12 cellular contexts compared by ENCODE assay signal in the genomic region with DNA sequence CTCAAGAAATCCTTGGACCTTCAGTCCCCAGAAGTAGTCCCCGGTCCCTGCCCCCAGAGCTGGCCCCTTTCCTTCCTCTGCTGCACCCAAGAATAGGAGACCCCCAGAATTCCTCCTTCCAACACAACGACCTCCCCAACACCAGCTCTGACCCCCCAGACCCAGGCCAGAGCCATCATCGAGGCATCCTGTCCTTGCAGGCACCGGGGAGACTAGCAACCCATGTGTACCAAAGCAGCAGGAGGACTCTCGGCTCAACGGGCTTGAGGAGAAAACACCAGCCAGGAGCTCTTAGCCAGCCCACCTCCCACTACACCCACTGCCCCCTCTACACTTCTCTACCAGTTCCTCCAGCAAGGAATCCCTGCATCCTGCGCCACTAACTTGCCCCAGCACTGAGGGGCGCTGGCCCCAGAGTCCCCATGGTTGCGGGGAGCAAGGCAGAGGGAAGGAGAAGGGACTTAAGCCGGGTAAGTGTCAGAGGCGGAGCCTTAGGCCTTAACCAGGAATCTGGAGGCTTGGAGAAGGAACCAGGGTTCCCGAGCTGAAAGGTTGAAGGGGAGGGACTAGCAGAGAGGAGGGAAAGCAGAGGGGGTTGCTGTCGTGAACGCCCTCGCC. TPM values are rescaled to one million over a fixed set of nuclear protein-coding genes. Genes with fewer than 3 reads are reported as not detected.
DNase-seq lines count a peak whose midpoint lies in the region; ATAC-seq, FAIRE-seq and TF ChIP-seq lines count a peak whose summit lies in the region.
"Had no signal": no experiment of that assay in that cellular context is flagged by ENCODE, and none has a peak within 500 bp of the region (broad histone marks: within the 10 kb centered on the region; RNA-seq: fewer than 3 reads in every experiment).

No MANE protein-coding gene starts in this region.

- no peak for TF ChIP-seq CTCF in H9 (conservative IDR thresholded peaks at IDR 0.05)
- TF ChIP-seq CTCF in adrenal gland (IDR thresholded peaks at IDR 0.05) = no peak
- no peak for TF ChIP-seq CTCF in kidney (IDR thresholded peaks at IDR 0.05; ENCODE audit: borderline replicate concordance, extremely low read depth, insufficient read depth)
- no peak for TF ChIP-seq CTCF in psoas muscle (IDR thresholded peaks at IDR 0.05)

- peaks cover 0 to 2% of the 10 kb centered on the region in 2 experiments; a peak in 1 of 5 replicates for H3K9me3 Mint-ChIP-seq in H9
- H3K9me3 Mint-ChIP-seq: CD8-positive, alpha-beta T cell; central memory CD8-positive, alpha-beta T cell had no signal

- no peak overlapping the region for H3K14ac ChIP-seq in H9 (ENCODE audit: insufficient read depth, low read length)

- H3K4me3 ChIP-seq in adrenal gland (no peak overlapping the region), kidney (ENCODE audit: low read length in 2 of 2) (no peak overlapping the region), psoas muscle (peak overlapping the region; percentile 43), MG63 (no peak overlapping the region)

- DNase-seq in H9 = peak; percentile 68
- DNase-seq in adrenal gland = peak in 4 of 7 donors; percentile 6 to 45 (median 10)
- peak; percentile 45 for DNase-seq in kidney
- DNase-seq in psoas muscle = peak in 1 of 2 donors; percentile 28
- DNase-seq in RCC 7860 (ENCODE audit: low spot score) = no peak
- DNase-seq in hippocampal formation (lab: John Stamatoyannopoulos, UW) = no peak
- DNase-seq in MG63 = no peak
- DNase-seq in HTR-8/SVneo (ENCODE audit: insufficient read length, low spot score) = no peak
- DNase-seq: CD8-positive, alpha-beta T cell; occipital lobe had no signal

- H3K4me1 Mint-ChIP-seq in H9 = peaks cover 15 to 25% of the 10 kb centered on the region in 2 experiments

- H3K9me3 ChIP-seq in H9 (ENCODE audit: control insufficient read depth, low read depth, low read length) (no peaks in the 10 kb centered on the region), adrenal gland (replicated peaks in 1 of 3) (no peaks in the 10 kb centered on the region), kidney (ENCODE audit: control insufficient read depth in 1 of 2, low read length in 2 of 2) (no peaks in the 10 kb centered on the region), psoas muscle (no peaks in the 10 kb centered on the region), MG63 (no peaks in the 10 kb centered on the region)

- intact Hi-C loops in adrenal gland (cut with DNase I) (no loop called here), kidney (cut with DNase I) (no loop called here), psoas muscle (cut with DNase I) (loop anchor here in 1 of 2 donors (10.0 kb wide), 1 partner anchor 368 kb away; no protein-coding TSS in a partner anchor)

- no peaks in the 10 kb centered on the region for H3K79me1 ChIP-seq in H9 (ENCODE audit: insufficient read depth, low read depth, low read length, poor library complexity, severe bottlenecking)

- H3K4me1 ChIP-seq in H9 (ENCODE audit: insufficient read depth, low read length) = no peaks in the 10 kb centered on the region
- peaks cover 16 to 24% of the 10 kb centered on the region in 2 donors for H3K4me1 ChIP-seq in adrenal gland (replicated peaks in 1 of 2)
- H3K4me1 ChIP-seq in kidney (ENCODE audit: control insufficient read depth in 1 of 2, insufficient read depth in 1 of 2, low read depth in 1 of 2, low read length in 2 of 2) = peaks cover 0 to 14% of the 10 kb centered on the region in 2 donors
- peaks cover 16% of the 10 kb centered on the region for H3K4me1 ChIP-seq in psoas muscle

- no peak overlapping the region for H3K27ac Mint-ChIP-seq in H9
- H3K27ac Mint-ChIP-seq: CD8-positive, alpha-beta T cell had no signal

- H3K79me2 ChIP-seq in H9 (ENCODE audit: insufficient read depth, low read length) = no peaks in the 10 kb centered on the region

- H3T11ph ChIP-seq in H9 (ENCODE audit: low read length) = no peak overlapping the region

- H3K9ac ChIP-seq in H9 (ENCODE audit: extremely low read depth, insufficient read length, low read length) = no peak overlapping the region
- H3K9ac ChIP-seq in kidney (ENCODE audit: low read length in 2 of 2) = no peak overlapping the region

- H2BK120ac ChIP-seq in H9 (ENCODE audit: low read depth, low read length, poor library complexity, severe bottlenecking) = no peak overlapping the region

- no peak for ATAC-seq in psoas muscle
- ATAC-seq: CD8-positive, alpha-beta T cell; SK-N-SH treated with all-trans-retinoic acid at 6 μM for 48 hours had no signal

- H3K4ac ChIP-seq in H9 (ENCODE audit: low read depth, low read length) = no peak overlapping the region

- H3K36me3 ChIP-seq in adrenal gland (replicated peaks in 1 of 2) (no peaks in the 10 kb centered on the region), kidney (ENCODE audit: control insufficient read depth in 1 of 2, insufficient read depth in 2 of 2, low read length in 2 of 2) (no peaks in the 10 kb centered on the region), psoas muscle (ENCODE audit: insufficient read depth in 1 of 2, low read depth in 1 of 2) (no peaks in the 10 kb centered on the region), MG63 (no peaks in the 10 kb centered on the region)

- H2BK5ac ChIP-seq in H9 (ENCODE audit: insufficient read length, low read length) = no peak overlapping the region

- TF ChIP-seq POLR2A in adrenal gland (IDR thresholded peaks at IDR 0.05) = no peak

- no peak overlapping the region for H2BK12ac ChIP-seq in H9 (ENCODE audit: insufficient read length, low read depth, low read length)

- H3K4me3 Mint-ChIP-seq in H9 = peak overlapping the region; percentile 60 to 86
- H3K4me3 Mint-ChIP-seq: CD8-positive, alpha-beta T cell; central memory CD8-positive, alpha-beta T cell had no signal

- H2AK5ac ChIP-seq in H9 (ENCODE audit: insufficient read length, low read length) = no peak overlapping the region

- peak overlapping the region; percentile 45 for H3K4me2 ChIP-seq in H9 (ENCODE audit: insufficient read depth, insufficient read length, low read length)

- WGBS in H9 (ENCODE audit: extremely low coverage, insufficient read length, low lambda C conversion rate) = no CpG with 5 or more reads among the region's 15 CpGs
- WGBS in adrenal gland, 4 donors = 61 to 86% (median 68%) methylated on average over 12 to 15 of the region's 15 CpGs
- 33 to 55% (median 46%) methylated on average over 12 to 15 of the region's 15 CpGs for WGBS in psoas muscle, 3 donors

- no peaks in the 10 kb centered on the region for H3K36me3 Mint-ChIP-seq in H9 (ENCODE audit: insufficient read depth in 1 of 3, low read depth in 3 of 3)
- H3K36me3 Mint-ChIP-seq: CD8-positive, alpha-beta T cell had no signal

- H3K27me3 ChIP-seq in H9 (ENCODE audit: insufficient read depth, low read length) = peaks cover 43% of the 10 kb centered on the region
- H3K27me3 ChIP-seq in adrenal gland = peaks cover 17% of the 10 kb centered on the region
- H3K27me3 ChIP-seq in psoas muscle (ENCODE audit: insufficient read depth in 3 of 3, low read length in 2 of 3) = peaks cover 0 to 63% (median 22%) of the 10 kb centered on the region in 3 donors
- H3K27me3 ChIP-seq in MG63 = peaks cover 7% of the 10 kb centered on the region

- H4K8ac ChIP-seq in H9 (replicated peaks; ENCODE audit: insufficient read length, low read depth, low read length) = no peak overlapping the region

- H4K91ac ChIP-seq in H9 (ENCODE audit: insufficient read length, low read depth, low read length) = no peak overlapping the region

- peaks cover 18% of the 10 kb centered on the region for H3K23me2 ChIP-seq in H9 (ENCODE audit: insufficient read length, low read depth, low read length, poor library complexity, severe bottlenecking)

- no peak overlapping the region for H2AFZ ChIP-seq in H9 (ENCODE audit: low read length)

- H3K27ac ChIP-seq in H9 (ENCODE audit: insufficient read length, low read depth, low read length) (no peak overlapping the region), adrenal gland (no peak overlapping the region), kidney (ENCODE audit: low read depth in 2 of 2, low read length in 2 of 2) (no peak overlapping the region), psoas muscle (no peak overlapping the region)

- H4K20me1 ChIP-seq in H9 (ENCODE audit: control insufficient read depth, insufficient read depth, insufficient read length) = peaks cover 5% of the 10 kb centered on the region

- no peak overlapping the region for H3K23ac ChIP-seq in H9 (ENCODE audit: insufficient read length, low read depth, low read length)

- no peak overlapping the region for H3K18ac ChIP-seq in H9 (ENCODE audit: insufficient read length, low read depth, low read length)

- FAIRE-seq in kidney (lab: Jason Lieb, UNC) (no peak), RCC 7860 (lab: Jason Lieb, UNC) (no peak), HTR-8/SVneo (lab: Jason Lieb, UNC) (no peak)

- no peak overlapping the region for H2BK15ac ChIP-seq in H9 (ENCODE audit: low read depth, low read length)

- no peak overlapping the region for H3K56ac ChIP-seq in H9 (ENCODE audit: insufficient read length, low read depth, low read length)

- H3K27me3 Mint-ChIP-seq in H9 (ENCODE audit: low read depth) = peaks cover 85% of the 10 kb centered on the region

- H4K5ac ChIP-seq in H9 (ENCODE audit: insufficient read length, low read depth, low read length) = no peak overlapping the region

- H2BK20ac ChIP-seq in H9 (ENCODE audit: low read depth, low read length, poor library complexity, severe bottlenecking) = no peak overlapping the region

RNA-seq across cellular contexts. Expression of a gene that starts 3.9 kb away (rescaled TPM):
- total RNA-seq in H9 (2021) (0.35 TPM in 1 of 2 replicates, not detected in the other), adrenal gland (1 to 10 TPM; 2.4 to 8.0 (median 4.0) TPM), kidney (1.4 TPM), psoas muscle (under 1 TPM; 0.20 to 0.56 (median 0.31) TPM)
- polyA plus RNA-seq in adrenal gland (1 to 10 TPM; 2.2 to 5.6 (median 5.1) TPM), kidney (ENCODE audit: insufficient read depth, low read depth, low replicate concordance) (0.37 TPM), psoas muscle (under 1 TPM; 0.17 to 0.25 (median 0.22) TPM)
- 0.10 and 0.15 TPM in 2 replicates for total RNA-seq in MG63 (2014; rRNA removed; shearing (Covaris generic); ENCODE audit: low replicate concordance)
- total RNA-seq: CD8-positive, alpha-beta T cell had no signal

Comparison
In these comparisons a context has a peak if more than half of its experiments do, and no peak if none do; other contexts are left out.
1. DNase-seq: peak in H9 (single experiment), adrenal gland (4 of 7) and kidney (single experiment); none in RCC 7860 (single experiment), hippocampal formation (0 of 2), MG63 (single experiment) and HTR-8/SVneo (single experiment).